ENCODE assay signal across 31 cellular contexts in genomic region chr1:34863501-34863900, GRCh38. TPM values are rescaled to one million over a fixed set of nuclear protein-coding genes. Genes with fewer than 3 reads are reported as not detected.
DNase-seq lines count a peak whose midpoint lies in the region; ATAC-seq and TF ChIP-seq lines count a peak whose summit lies in the region.
"Had no signal": no experiment of that assay in that cellular context is flagged by ENCODE, and none has a peak within 500 bp of the region (broad histone marks: within the 10 kb centered on the region; RNA-seq: fewer than 3 reads in every experiment).

No MANE protein-coding gene starts in this region.

- no peaks in the 10 kb centered on the region for H3K27me3 ChIP-seq in CD4-positive, alpha-beta memory T cell (ENCODE audit: insufficient read depth, low read length)
- no peaks in the 10 kb centered on the region for H3K27me3 ChIP-seq in Loucy (ENCODE audit: insufficient read depth, low read length, poor library complexity, severe bottlenecking)
- H3K27me3 ChIP-seq: adrenal gland, brain microvascular endothelial cell, heart left ventricle, thyroid gland had no signal

- H3K9ac ChIP-seq in Loucy (ENCODE audit: low read depth, low read length, poor library complexity, severe bottlenecking), result no peak overlapping the region
- H3K9ac ChIP-seq: SK-N-SH had no signal

- no peaks in the 10 kb centered on the region for H3K27me3 Mint-ChIP-seq in CD4-positive, alpha-beta memory T cell
- H3K27me3 Mint-ChIP-seq in activated naive CD8-positive, alpha-beta T cell treated with anti-CD3 and anti-CD28 coated beads, Interleukin-2, amount 10 ng/mL, durations not matched to agents 7 days and 5 days, result no peaks in the 10 kb centered on the region
- H3K27me3 Mint-ChIP-seq in nephron (ENCODE audit: low read depth), result peaks cover 42% of the 10 kb centered on the region
- H3K27me3 Mint-ChIP-seq: IgD-negative memory B cell; memory B cell; stimulated activated naive B cell treated with anti-CD40 and anti-IgM and Interleukin-4, amounts not matched to agents 10 μg/mL and 1 μg/mL and 100 μg/mL, for 72 hours had no signal

- no peaks in the 10 kb centered on the region for H3K9me3 ChIP-seq in CD4-positive, alpha-beta memory T cell (ENCODE audit: control insufficient read depth in 1 of 2, low read length in 2 of 2)
- no peaks in the 10 kb centered on the region for H3K9me3 ChIP-seq in Loucy (ENCODE audit: insufficient read depth, low read depth, low read length)
- H3K9me3 ChIP-seq: adrenal gland, heart left ventricle, SK-N-SH, thyroid gland had no signal

- CTCF ChIA-PET in CD4-positive, alpha-beta memory T cell (lab: Charles Lee; ENCODE audit: partially characterized antibody), result interaction anchor here (5.9 kb wide), 1 partner anchor 11 kb away, joined by 57 read pairs; no protein-coding TSS in a partner anchor

- H3K27ac Mint-ChIP-seq in CD4-positive, alpha-beta memory T cell, result peak overlapping the region; percentile 1 to 91 (median 54)
- peak overlapping the region; percentile 97 for H3K27ac Mint-ChIP-seq in activated naive CD8-positive, alpha-beta T cell treated with anti-CD3 and anti-CD28 coated beads, Interleukin-2, amount 10 ng/mL, durations not matched to agents 7 days and 5 days
- no peak overlapping the region for H3K27ac Mint-ChIP-seq in nephron
- H3K27ac Mint-ChIP-seq: HFFc6; memory B cell; stimulated activated naive B cell treated with anti-CD40 and anti-IgM and Interleukin-4, amounts not matched to agents 10 μg/mL and 1 μg/mL and 100 μg/mL, for 72 hours had no signal

- peak overlapping the region; percentile 40 for H3K4me2 ChIP-seq in Loucy (ENCODE audit: low read depth, low read length, poor library complexity, severe bottlenecking)
- H3K4me2 ChIP-seq: SK-N-SH, smooth muscle cell had no signal

- peaks cover 5% of the 10 kb centered on the region for H4K20me1 ChIP-seq in Loucy (ENCODE audit: insufficient read depth, low read length, poor library complexity, severe bottlenecking)

- peaks cover 0 to 3% (median 0%) of the 10 kb centered on the region in 8 donors for H3K9me3 Mint-ChIP-seq in CD4-positive, alpha-beta memory T cell
- H3K9me3 Mint-ChIP-seq in activated naive CD8-positive, alpha-beta T cell treated with anti-CD3 and anti-CD28 coated beads, Interleukin-2, amount 10 ng/mL, durations not matched to agents 7 days and 5 days, result no peaks in the 10 kb centered on the region
- H3K9me3 Mint-ChIP-seq in nephron, result no peaks in the 10 kb centered on the region
- H3K9me3 Mint-ChIP-seq: CD14-positive monocyte; HFFc6; IgD-negative memory B cell; memory B cell; stimulated activated naive B cell treated with anti-CD40 and anti-IgM and Interleukin-4, amounts not matched to agents 10 μg/mL and 1 μg/mL and 100 μg/mL, for 72 hours had no signal

- peak overlapping the region in 7 of 8 donors; percentile 1 to 86 (median 49) for H3K4me3 Mint-ChIP-seq in CD4-positive, alpha-beta memory T cell
- H3K4me3 Mint-ChIP-seq in activated naive CD8-positive, alpha-beta T cell treated with anti-CD3 and anti-CD28 coated beads, Interleukin-2, amount 10 ng/mL, durations not matched to agents 7 days and 5 days, result peak overlapping the region; percentile 76
- H3K4me3 Mint-ChIP-seq in nephron, result peak overlapping the region in 2 of 3 experiments; percentile 26 to 67
- H3K4me3 Mint-ChIP-seq: CD14-positive monocyte; HFFc6; memory B cell; stimulated activated naive B cell treated with anti-CD40 and anti-IgM and Interleukin-4, amounts not matched to agents 10 μg/mL and 1 μg/mL and 100 μg/mL, for 72 hours had no signal

- H3F3A ChIP-seq in Loucy (ENCODE audit: low read depth), result 0 out of 2 replicates have a peak, but pooled peaks cover 4% of the 10 kb centered on the region

- TF ChIP-seq CTCF in Loucy (conservative IDR thresholded peaks at IDR 0.05; ENCODE audit: low read length), result no peak
- TF ChIP-seq CTCF in nephron (IDR thresholded peaks at IDR 0.05; ENCODE audit: unreplicated experiment in 3 of 3), result no peak

- peaks cover 34 to 74% (median 51%) of the 10 kb centered on the region in 4 donors for H3K4me1 Mint-ChIP-seq in CD4-positive, alpha-beta memory T cell
- peaks cover 41% of the 10 kb centered on the region for H3K4me1 Mint-ChIP-seq in activated naive CD8-positive, alpha-beta T cell treated with anti-CD3 and anti-CD28 coated beads, Interleukin-2, amount 10 ng/mL, durations not matched to agents 7 days and 5 days
- H3K4me1 Mint-ChIP-seq in nephron, result peaks cover 12% of the 10 kb centered on the region

- H3K36me3 Mint-ChIP-seq in CD4-positive, alpha-beta memory T cell, result peaks cover 0 to 7% of the 10 kb centered on the region in 2 donors
- H3K36me3 Mint-ChIP-seq in activated naive CD8-positive, alpha-beta T cell treated with anti-CD3 and anti-CD28 coated beads, Interleukin-2, amount 10 ng/mL, durations not matched to agents 7 days and 5 days, result peaks cover 6% of the 10 kb centered on the region
- H3K36me3 Mint-ChIP-seq in nephron (ENCODE audit: low read depth), result no peaks in the 10 kb centered on the region
- H3K36me3 Mint-ChIP-seq: CD14-positive monocyte, IgD-negative memory B cell, memory B cell had no signal

- H3K79me2 ChIP-seq in Loucy (ENCODE audit: insufficient read depth, low read length), result peaks cover 11% of the 10 kb centered on the region

- POLR2A ChIA-PET in CD4-positive, alpha-beta memory T cell (lab: Charles Lee; ENCODE audit: partially characterized antibody), result no interaction called here
- POLR2A ChIA-PET in activated naive CD8-positive, alpha-beta T cell treated with anti-CD3 and anti-CD28 coated beads, Interleukin-2, amount 10 ng/mL, durations not matched to agents 7 days and 5 days (lab: Charles Lee), result interaction anchor here (4.6 kb wide), 1 partner anchor 329 kb away, joined by 17 read pairs; the partner anchor contains the start of gene SFPQ

- ATAC-seq in activated naive CD8-positive, alpha-beta T cell treated with anti-CD3 and anti-CD28 coated beads, Interleukin-2, amount 10 ng/mL, durations not matched to agents 7 days and 5 days (ENCODE audit: low read depth), result peak; percentile 27
- no peak for ATAC-seq in GM18909 (IDR thresholded peaks at IDR 0.05; ENCODE audit: poor library complexity, unreplicated experiment)
- ATAC-seq: heart left ventricle; left cardiac atrium; stimulated activated naive B cell treated with anti-CD40 and anti-IgM and Interleukin-4, amounts not matched to agents 10 μg/mL and 1 μg/mL and 100 μg/mL, for 72 hours had no signal

- H3K36me3 ChIP-seq in CD4-positive, alpha-beta memory T cell (ENCODE audit: insufficient read depth, low read length), result no peaks in the 10 kb centered on the region
- no peaks in the 10 kb centered on the region for H3K36me3 ChIP-seq in Loucy (ENCODE audit: insufficient read depth, low read length)
- H3K36me3 ChIP-seq: adrenal gland, brain microvascular endothelial cell, heart left ventricle, thyroid gland had no signal

- no peak overlapping the region for H2AFZ ChIP-seq in Loucy (ENCODE audit: low read length)

- peaks cover 51% of the 10 kb centered on the region for H3K4me1 ChIP-seq in CD4-positive, alpha-beta memory T cell (ENCODE audit: insufficient read depth, low read length)
- peaks cover 36% of the 10 kb centered on the region for H3K4me1 ChIP-seq in Loucy (ENCODE audit: insufficient read depth, low read length, poor library complexity, severe bottlenecking)

- intact Hi-C loops in CD4-positive, alpha-beta memory T cell (cut with micrococcal nuclease), result loop anchor here (10.0 kb wide), 1 partner anchor 121 kb away; the partner anchor contains the start of gene TMEM35B

- no peaks in the 10 kb centered on the region for H3K9me2 ChIP-seq in Loucy (replicated peaks; ENCODE audit: low read depth, low read length)
- H3K9me2 ChIP-seq: SK-N-SH had no signal

- no peak overlapping the region for H3K27ac ChIP-seq in CD4-positive, alpha-beta memory T cell (ENCODE audit: low read depth, low read length)
- H3K27ac ChIP-seq in substantia nigra (ENCODE audit: low read depth, low read length, poor library complexity, severe bottlenecking), result no peak overlapping the region
- H3K27ac ChIP-seq: adrenal gland, brain microvascular endothelial cell, heart left ventricle, RWPE1, thyroid gland had no signal

- DNase-seq in CD4-positive, alpha-beta memory T cell, result peak in 2 of 5 donors; percentile 19 to 34
- no peak for DNase-seq in activated naive CD8-positive, alpha-beta T cell treated with anti-CD3 and anti-CD28 coated beads, Interleukin-2, amount 10 ng/mL, durations not matched to agents 7 days and 5 days
- DNase-seq in substantia nigra (lab: John Stamatoyannopoulos, UW) (no peak), anterior cingulate cortex (lab: John Stamatoyannopoulos, UW) (no peak)
- DNase-seq: activated CD4-positive, alpha-beta T cell treated with anti-CD3 and anti-CD28 coated beads, Interleukin-2, amount 50 U/mL, for 48 hours; activated T-cell treated with anti-CD3 and anti-CD28 coated beads, Interleukin-2, amount 50 U/mL, for 1 hour; adrenal gland; brain microvascular endothelial cell; DMS 273 treated with DMSO at 0.1 percent for 48 hours; effector CD8-positive, alpha-beta T cell; erythroblast; heart left ventricle; HFFc6; left cardiac atrium; NCI-H1105 treated with DMSO at 0.1 percent for 48 hours; NCI-H2081 treated with DMSO at 0.1 percent for 48 hours; NCI-H345; NCI-H774; retina; SK-N-SH; stimulated activated naive B cell treated with anti-CD40 and anti-IgM and Interleukin-4, amounts not matched to agents 10 μg/mL and 1 μg/mL and 100 μg/mL, for 72 hours; T-helper 9 cell; thyroid gland had no signal

- no peak overlapping the region for H3K4me3 ChIP-seq in CD4-positive, alpha-beta memory T cell (ENCODE audit: low read length in 2 of 2)
- H3K4me3 ChIP-seq in Loucy (ENCODE audit: low read length, poor library complexity, severe bottlenecking), result no peak overlapping the region
- H3K4me3 ChIP-seq: adrenal gland, heart left ventricle, smooth muscle cell, thyroid gland had no signal

RNA-seq across cellular contexts. Expression of gene SMIM12, which starts 4.0 kb away (rescaled TPM):
- 10 to 100 TPM; 32.0 to 35.5 TPM for total RNA-seq in CD4-positive, alpha-beta memory T cell
- polyA plus RNA-seq in CD4-positive, alpha-beta memory T cell, result 100 to 1,000 TPM in 1 of 2 donors, 10 to 100 TPM in 1; 76.1 to 146 TPM
- total RNA-seq in activated naive CD8-positive, alpha-beta T cell treated with anti-CD3 and anti-CD28 coated beads, Interleukin-2, amount 10 ng/mL, durations not matched to agents 7 days and 5 days, result 10 to 100 TPM; 51.9 to 53.0 TPM

Comparison
In these comparisons a context has a peak if more than half of its experiments do, and no peak if none do; other contexts are left out.
1. H3K27ac Mint-ChIP-seq: peak in CD4-positive, alpha-beta memory T cell (7 of 7) and activated naive CD8-positive, alpha-beta T cell treated with anti-CD3 and anti-CD28 coated beads, Interleukin-2, amount 10 ng/mL, durations not matched to agents 7 days and 5 days (single experiment); none in nephron (0 of 3).
2. Peak in every context shown above with its lines, with median percentiles within 50 percentile points of each other: H3K4me3 Mint-ChIP-seq.